Comparison of ENCODE assay signal across 1 cellular context in genomic region chr1:195238313-195238712, GRCh38.
TF ChIP-seq lines count a peak whose summit lies in the region.

No MANE protein-coding gene starts in this region.

TF ChIP-seq in IMR-90, 13 proteins besides CTCF, POLR2A, EP300 and RAD21:
- TF ChIP-seq ELK1 (IDR thresholded peaks at IDR 0.05; ENCODE audit: borderline replicate concordance, low read depth, low read length) (no peak), RCOR1 (IDR thresholded peaks at IDR 0.05; ENCODE audit: insufficient replicate concordance, low read length) (no peak), CEBPB (IDR thresholded peaks at IDR 0.05; ENCODE audit: low read depth, low read length) (no peak), RFX5 (IDR thresholded peaks at IDR 0.05; ENCODE audit: low read depth, low read length) (no peak), USF2 (IDR thresholded peaks at IDR 0.05; ENCODE audit: low read depth, low read length) (no peak), MAFK (IDR thresholded peaks at IDR 0.05; ENCODE audit: low read depth, low read length) (no peak), NFE2L2 (IDR thresholded peaks at IDR 0.05; ENCODE audit: low read depth, low read length) (no peak), MXI1 (IDR thresholded peaks at IDR 0.05; ENCODE audit: borderline replicate concordance, low read depth, low read length) (no peak)
